Comparison of ENCODE assay signal across 17 cellular contexts in genomic region chr5:122149691-122150090, GRCh38. TPM values are rescaled to one million over a fixed set of nuclear protein-coding genes. Genes with fewer than 3 reads are reported as not detected.
"Had no signal": no experiment of that assay in that cellular context is flagged by ENCODE, and none has a peak within 500 bp of the region (broad histone marks: within the 10 kb centered on the region; RNA-seq: fewer than 3 reads in every experiment).

No MANE protein-coding gene starts in this region.

- H3K27ac Mint-ChIP-seq: activated CD8-positive, alpha-beta T cell treated with anti-CD3 and anti-CD28 coated beads, Interleukin-2, amount 10 ng/mL, durations not matched to agents 7 days and 5 days; activated naive CD8-positive, alpha-beta T cell; activated T-cell treated with anti-CD3 and anti-CD28 coated beads, Interleukin-2, amount 50 U/mL, for 72 hours; dendritic cell treated with granulocyte-macrophage colony-stimulating factor and Interleukin-4, amounts not matched to agents 40 ng/mL and 50 ng/mL, for 4 days; effector memory CD8-positive, alpha-beta T cell had no signal

- H3K27ac ChIP-seq: neutrophil, SK-N-MC had no signal

- H3K4me3 ChIP-seq: SK-N-MC had no signal

- H3K27me3 Mint-ChIP-seq: dendritic cell treated with granulocyte-macrophage colony-stimulating factor and Interleukin-4, amounts not matched to agents 40 ng/mL and 50 ng/mL, for 4 days; effector memory CD8-positive, alpha-beta T cell had no signal

- DNase-seq: activated CD4-positive, alpha-beta T cell treated with anti-CD3 and anti-CD28 coated beads for 4 hours; activated CD8-positive, alpha-beta memory T cell treated with anti-CD3 and anti-CD28 coated beads, Interleukin-2, amount 50 U/mL, for 48 hours; activated CD8-positive, alpha-beta T cell treated with anti-CD3 and anti-CD28 coated beads, Interleukin-2, amount 10 ng/mL, durations not matched to agents 7 days and 5 days; activated gamma-delta T cell treated with Interleukin-2 at 50 U/mL for 16 hours; activated T-cell treated with anti-CD3 and anti-CD28 coated beads, Interleukin-2, amount 50 U/mL, for 72 hours; amygdala; effector memory CD8-positive, alpha-beta T cell; naive B cell; small intestine; stimulated activated naive CD8-positive, alpha-beta T cell treated with anti-CD3 and anti-CD28 coated beads, Interleukin-15, Interleukin-2, amounts not matched to agents 100 U/mL and 50 U/mL, for 24 hours; trophoblast cell had no signal

- H3K27me3 ChIP-seq: brain microvascular endothelial cell, neutrophil had no signal

- H3K4me3 Mint-ChIP-seq: activated CD8-positive, alpha-beta T cell treated with anti-CD3 and anti-CD28 coated beads, Interleukin-2, amount 10 ng/mL, durations not matched to agents 7 days and 5 days; activated naive CD8-positive, alpha-beta T cell; activated T-cell treated with anti-CD3 and anti-CD28 coated beads, Interleukin-2, amount 50 U/mL, for 72 hours; dendritic cell treated with granulocyte-macrophage colony-stimulating factor and Interleukin-4, amounts not matched to agents 40 ng/mL and 50 ng/mL, for 4 days; effector memory CD8-positive, alpha-beta T cell had no signal

- H3K9me3 ChIP-seq: neutrophil had no signal

- H3K36me3 Mint-ChIP-seq: activated naive CD8-positive, alpha-beta T cell; naive B cell had no signal

- H3K36me3 ChIP-seq: brain microvascular endothelial cell, neutrophil had no signal

- ATAC-seq: activated CD8-positive, alpha-beta T cell treated with anti-CD3 and anti-CD28 coated beads, Interleukin-2, amount 10 ng/mL, durations not matched to agents 7 days and 5 days; effector memory CD8-positive, alpha-beta T cell; stimulated activated naive CD8-positive, alpha-beta T cell treated with anti-CD3 and anti-CD28 coated beads, Interleukin-15, Interleukin-2, amounts not matched to agents 100 U/mL and 50 U/mL, for 24 hours had no signal

- H3K9me3 Mint-ChIP-seq: activated T-cell treated with anti-CD3 and anti-CD28 coated beads, Interleukin-2, amount 50 U/mL, for 72 hours; dendritic cell treated with granulocyte-macrophage colony-stimulating factor and Interleukin-4, amounts not matched to agents 40 ng/mL and 50 ng/mL, for 4 days; effector memory CD8-positive, alpha-beta T cell; naive B cell had no signal

RNA-seq across cellular contexts. Expression of gene ZNF474, which starts 20.3 kb away (rescaled TPM):
- total RNA-seq: activated CD8-positive, alpha-beta T cell treated with anti-CD3 and anti-CD28 coated beads, Interleukin-2, amount 10 ng/mL, durations not matched to agents 7 days and 5 days; lung microvascular endothelial cell had no signal
